ENCODE assay signal across 25 cellular contexts in genomic region chr3:177295116-177295515, GRCh38.
DNase-seq lines count a peak whose midpoint lies in the region; ATAC-seq, FAIRE-seq and TF ChIP-seq lines count a peak whose summit lies in the region.
"Had no signal": no experiment of that assay in that cellular context is flagged by ENCODE, and none has a peak within 500 bp of the region (broad histone marks: within the 10 kb centered on the region; RNA-seq: fewer than 3 reads in every experiment).

No MANE protein-coding gene starts in this region.

- H3K27ac ChIP-seq in PC-9, result peak overlapping the region; percentile 57
- no peak overlapping the region for H3K27ac ChIP-seq in prostate gland
- H3K27ac ChIP-seq in osteoblast (ENCODE audit: low read depth, low read length), result no peak overlapping the region
- H3K27ac ChIP-seq: BLaER1 treated with 17β-estradiol and CSF1 and Interleukin-3, amounts not matched to agents 10 nM and 100 nM; foreskin keratinocyte had no signal

- H4K20me1 ChIP-seq in PC-9 (ENCODE audit: insufficient read depth) (no peaks in the 10 kb centered on the region), osteoblast (ENCODE audit: insufficient read depth, low read length) (no peaks in the 10 kb centered on the region)
- H4K20me1 ChIP-seq: BLaER1 treated with 17β-estradiol and CSF1 and Interleukin-3, amounts not matched to agents 10 nM and 100 nM had no signal

- CTCF ChIA-PET in Caco-2 (lab: Charles Lee), result no interaction called here
- CTCF ChIA-PET in PC-9 (lab: Charles Lee), result no interaction called here
- CTCF ChIA-PET in activated CD4-positive, alpha-beta memory T cell treated with anti-CD3 and anti-CD28 coated beads, Interleukin-2, amount 10 ng/mL, durations not matched to agents 7 days and 5 days (lab: Charles Lee), result no interaction called here

- no peaks in the 10 kb centered on the region for H3K36me3 ChIP-seq in Caco-2 (ENCODE audit: control insufficient read depth, insufficient read depth, low read length)
- H3K36me3 ChIP-seq in PC-9 (ENCODE audit: low read depth), result no peaks in the 10 kb centered on the region
- H3K36me3 ChIP-seq in prostate gland, result no peaks in the 10 kb centered on the region
- H3K36me3 ChIP-seq in osteoblast (ENCODE audit: insufficient read depth, low read length), result no peaks in the 10 kb centered on the region
- H3K36me3 ChIP-seq: BLaER1 treated with 17β-estradiol and CSF1 and Interleukin-3, amounts not matched to agents 10 nM and 100 nM had no signal

- H2AFZ ChIP-seq in PC-9 (no peak overlapping the region), osteoblast (ENCODE audit: low read length) (no peak overlapping the region)

- no peak for TF ChIP-seq CTCF in Caco-2 (IDR thresholded peaks at IDR 0.05; ENCODE audit: insufficient read depth in 1 of 2, low read depth in 1 of 2, low read length in 1 of 2, severe bottlenecking in 1 of 2, unreplicated experiment in 1 of 2)
- TF ChIP-seq CTCF in PC-9 (conservative IDR thresholded peaks at IDR 0.05), result no peak
- TF ChIP-seq CTCF in epithelial cell of esophagus (IDR thresholded peaks at IDR 0.05; ENCODE audit: insufficient read depth, low read depth, low read length, missing control alignments), result no peak
- TF ChIP-seq CTCF in prostate gland (IDR thresholded peaks at IDR 0.05), result no peak
- no peak for TF ChIP-seq CTCF in osteoblast (IDR thresholded peaks at IDR 0.05; ENCODE audit: extremely low read depth, low read depth, low read length)

- H3K79me2 ChIP-seq in PC-9 (ENCODE audit: low read depth) (no peaks in the 10 kb centered on the region), osteoblast (ENCODE audit: insufficient read depth, low read length) (no peaks in the 10 kb centered on the region)

- peak overlapping the region; percentile 78 for H3K27ac Mint-ChIP-seq in Caco-2 (ENCODE audit: unreplicated experiment)
- no peak overlapping the region for H3K27ac Mint-ChIP-seq in activated CD4-positive, alpha-beta memory T cell treated with anti-CD3 and anti-CD28 coated beads, Interleukin-2, amount 10 ng/mL, durations not matched to agents 7 days and 5 days
- H3K27ac Mint-ChIP-seq: activated B cell treated with CpG ODN at 0.5 μM for 24 hours; activated CD4-positive, alpha-beta memory T cell treated with anti-CD3 and anti-CD28 coated beads for 36 hours; dendritic cell treated with granulocyte-macrophage colony-stimulating factor and Interleukin-4, amounts not matched to agents 40 ng/mL and 50 ng/mL, for 4 days; immature natural killer cell had no signal

- BruUV-seq in Caco-2 (replicated peaks; lab: Mats Ljungman, UMichigan) (no TSS peak), PC-9 (replicated peaks; lab: Mats Ljungman, UMichigan) (no TSS peak)

- WGBS in prostate gland, result 46% methylated on average over 2 of the region's 2 CpGs

- POLR2A ChIA-PET in Caco-2 (lab: Charles Lee) (no interaction called here), PC-9 (lab: Charles Lee; ENCODE audit: unreplicated experiment) (interaction anchor here (0.6 to 1.5 kb wide), 5 partner anchors 51 to 244 kb away, joined by 3 to 12 read pairs (median 3); no protein-coding TSS in a partner anchor)
- POLR2A ChIA-PET in activated CD4-positive, alpha-beta memory T cell treated with anti-CD3 and anti-CD28 coated beads, Interleukin-2, amount 10 ng/mL, durations not matched to agents 7 days and 5 days (lab: Charles Lee), result no interaction called here

- H3K4me2 ChIP-seq in PC-9 (peak overlapping the region; percentile 15), osteoblast (ENCODE audit: insufficient read depth, low read length) (no peak overlapping the region)
- H3K4me2 ChIP-seq: BLaER1 treated with 17β-estradiol and CSF1 and Interleukin-3, amounts not matched to agents 10 nM and 100 nM had no signal

- H3K9me2 ChIP-seq in PC-9 (ENCODE audit: insufficient read depth), result no peaks in the 10 kb centered on the region

- intact Hi-C loops in Caco-2 (cut with micrococcal nuclease; ENCODE audit: unreplicated experiment) (loop anchor here (1.0 kb wide), 3 partner anchors 43 to 98 kb away; partner anchors contain the start of gene TBL1XR1), PC-9 (cut with micrococcal nuclease; ENCODE audit: unreplicated experiment) (loop anchor here (1.0 to 10.0 kb wide), 11 partner anchors 9 to 1088 kb away; no protein-coding TSS in a partner anchor), prostate gland (cut with DNase I) (no loop called here)

- H3K36me3 Mint-ChIP-seq in Caco-2 (ENCODE audit: insufficient read depth, unreplicated experiment), result no peaks in the 10 kb centered on the region
- H3K36me3 Mint-ChIP-seq in activated CD4-positive, alpha-beta memory T cell treated with anti-CD3 and anti-CD28 coated beads, Interleukin-2, amount 10 ng/mL, durations not matched to agents 7 days and 5 days (ENCODE audit: low read depth), result no peaks in the 10 kb centered on the region
- H3K36me3 Mint-ChIP-seq: activated CD4-positive, alpha-beta memory T cell treated with anti-CD3 and anti-CD28 coated beads for 36 hours; immature natural killer cell had no signal

- H3F3A ChIP-seq in PC-9 (ENCODE audit: insufficient read depth, low read depth), result peaks cover 19% of the 10 kb centered on the region; the same call in 1 of the 2 replicates

- H3K4me1 Mint-ChIP-seq in Caco-2 (ENCODE audit: low read depth, unreplicated experiment), result peaks cover 7% of the 10 kb centered on the region
- no peaks in the 10 kb centered on the region for H3K4me1 Mint-ChIP-seq in activated CD4-positive, alpha-beta memory T cell treated with anti-CD3 and anti-CD28 coated beads, Interleukin-2, amount 10 ng/mL, durations not matched to agents 7 days and 5 days
- H3K4me1 Mint-ChIP-seq: immature natural killer cell had no signal

- H3K27me3 ChIP-seq in Caco-2 (replicated peaks; ENCODE audit: control insufficient read depth, insufficient read depth, low read length) (no peaks in the 10 kb centered on the region), PC-9 (ENCODE audit: insufficient read depth, low read depth) (no peaks in the 10 kb centered on the region), prostate gland (replicated peaks; ENCODE audit: insufficient read depth) (no peaks in the 10 kb centered on the region), osteoblast (ENCODE audit: insufficient read depth, low read length) (no peaks in the 10 kb centered on the region)
- H3K27me3 ChIP-seq: BLaER1 treated with 17β-estradiol and CSF1 and Interleukin-3, amounts not matched to agents 10 nM and 100 nM; foreskin keratinocyte had no signal

- no peaks in the 10 kb centered on the region for H3K27me3 Mint-ChIP-seq in Caco-2 (ENCODE audit: insufficient read depth, unreplicated experiment)
- no peaks in the 10 kb centered on the region for H3K27me3 Mint-ChIP-seq in activated CD4-positive, alpha-beta memory T cell treated with anti-CD3 and anti-CD28 coated beads, Interleukin-2, amount 10 ng/mL, durations not matched to agents 7 days and 5 days
- H3K27me3 Mint-ChIP-seq: activated B cell treated with CpG ODN at 0.5 μM for 24 hours; activated CD4-positive, alpha-beta memory T cell treated with anti-CD3 and anti-CD28 coated beads for 36 hours; dendritic cell treated with granulocyte-macrophage colony-stimulating factor and Interleukin-4, amounts not matched to agents 40 ng/mL and 50 ng/mL, for 4 days had no signal

- peak; percentile 75 to 91 for DNase-seq in Caco-2
- peak; percentile 73 to 96 for DNase-seq in PC-9
- peak; percentile 88 for DNase-seq in epithelial cell of esophagus (ENCODE audit: low read depth)
- DNase-seq in prostate gland (ENCODE audit: low spot score), result peak; percentile 12
- DNase-seq in activated CD4-positive, alpha-beta memory T cell treated with anti-CD3 and anti-CD28 coated beads, Interleukin-2, amount 10 ng/mL, durations not matched to agents 7 days and 5 days, result no peak
- DNase-seq in osteoblast (ENCODE audit: insufficient read length, low spot score, missing footprints), result no peak
- DNase-seq in GM12892 (ENCODE audit: insufficient read length), result no peak
- DNase-seq: activated B cell treated with CpG ODN at 0.5 μM for 24 hours; activated CD4-positive, alpha-beta memory T cell treated with anti-CD3 and anti-CD28 coated beads for 36 hours; activated naive CD4-positive, alpha-beta T cell treated with Interleukin-2 at 50 U/mL for 16 hours; activated T-cell treated with anti-CD3 and anti-CD28 coated beads, Interleukin-2, amount 50 U/mL, for 48 hours; amniotic stem cell; H7; immature natural killer cell; KG1; MV-4-11; NCI-H2171; NCI-H524 treated with DMSO at 0.1 percent for 48 hours; RPMI8226; stimulated activated CD4-positive, alpha-beta T cell treated with anti-CD3 and anti-CD28 coated beads, Interleukin-12 subunit alpha, Interleukin-12 subunit beta, amount 100 ng/mL, for 4 hours; T1000 had no signal

- TF ChIP-seq POLR2A in prostate gland (IDR thresholded peaks at IDR 0.05) (no peak), GM12892 (IDR thresholded peaks at IDR 0.05; ENCODE audit: low read depth, low read length) (no peak)

- peak overlapping the region; percentile 37 for H3K4me3 Mint-ChIP-seq in Caco-2 (ENCODE audit: unreplicated experiment)
- H3K4me3 Mint-ChIP-seq in activated CD4-positive, alpha-beta memory T cell treated with anti-CD3 and anti-CD28 coated beads, Interleukin-2, amount 10 ng/mL, durations not matched to agents 7 days and 5 days, result no peak overlapping the region
- H3K4me3 Mint-ChIP-seq: activated B cell treated with CpG ODN at 0.5 μM for 24 hours; activated CD4-positive, alpha-beta memory T cell treated with anti-CD3 and anti-CD28 coated beads for 36 hours; dendritic cell treated with granulocyte-macrophage colony-stimulating factor and Interleukin-4, amounts not matched to agents 40 ng/mL and 50 ng/mL, for 4 days; immature natural killer cell had no signal

- H3K9me3 Mint-ChIP-seq in Caco-2 (ENCODE audit: unreplicated experiment), result no peaks in the 10 kb centered on the region
- no peaks in the 10 kb centered on the region for H3K9me3 Mint-ChIP-seq in activated CD4-positive, alpha-beta memory T cell treated with anti-CD3 and anti-CD28 coated beads, Interleukin-2, amount 10 ng/mL, durations not matched to agents 7 days and 5 days
- H3K9me3 Mint-ChIP-seq: activated B cell treated with CpG ODN at 0.5 μM for 24 hours; activated CD4-positive, alpha-beta memory T cell treated with anti-CD3 and anti-CD28 coated beads for 36 hours; dendritic cell treated with granulocyte-macrophage colony-stimulating factor and Interleukin-4, amounts not matched to agents 40 ng/mL and 50 ng/mL, for 4 days; immature natural killer cell had no signal

- H3K9me3 ChIP-seq in Caco-2 (no peaks in the 10 kb centered on the region), PC-9 (ENCODE audit: insufficient read depth, low read depth) (no peaks in the 10 kb centered on the region), prostate gland (no peaks in the 10 kb centered on the region), osteoblast (ENCODE audit: low read depth, low read length) (no peaks in the 10 kb centered on the region)

- peaks cover 34% of the 10 kb centered on the region for H3K4me1 ChIP-seq in Caco-2
- peaks cover 23% of the 10 kb centered on the region for H3K4me1 ChIP-seq in PC-9 (replicated peaks; ENCODE audit: insufficient read depth)
- H3K4me1 ChIP-seq in prostate gland (replicated peaks), result no peaks in the 10 kb centered on the region
- H3K4me1 ChIP-seq in osteoblast (ENCODE audit: insufficient read depth, low read length), result no peaks in the 10 kb centered on the region

- no peak for ATAC-seq in HG02938 (IDR thresholded peaks at IDR 0.05; ENCODE audit: unreplicated experiment)

- no peak for FAIRE-seq in GM12892 (lab: Jason Lieb, UNC)

- H3K4me3 ChIP-seq in Caco-2 (ENCODE audit: low read depth, low read length) (no peak overlapping the region), PC-9 (no peak overlapping the region), epithelial cell of esophagus (ENCODE audit: low read length) (no peak overlapping the region), prostate gland (no peak overlapping the region), osteoblast (ENCODE audit: insufficient read depth, low read length) (no peak overlapping the region)
- H3K4me3 ChIP-seq: BLaER1 treated with 17β-estradiol and CSF1 and Interleukin-3, amounts not matched to agents 10 nM and 100 nM had no signal

Comparison
In these comparisons a context has a peak if more than half of its experiments do, and no peak if none do; other contexts are left out.
1. DNase-seq: peak in Caco-2 (2 of 2), PC-9 (2 of 2), epithelial cell of esophagus (single experiment) and prostate gland (single experiment); none in activated CD4-positive, alpha-beta memory T cell treated with anti-CD3 and anti-CD28 coated beads, Interleukin-2, amount 10 ng/mL, durations not matched to agents 7 days and 5 days (single experiment), osteoblast (single experiment) and GM12892 (single experiment).